7 cellular contexts compared by ENCODE assay signal in the genomic region with DNA sequence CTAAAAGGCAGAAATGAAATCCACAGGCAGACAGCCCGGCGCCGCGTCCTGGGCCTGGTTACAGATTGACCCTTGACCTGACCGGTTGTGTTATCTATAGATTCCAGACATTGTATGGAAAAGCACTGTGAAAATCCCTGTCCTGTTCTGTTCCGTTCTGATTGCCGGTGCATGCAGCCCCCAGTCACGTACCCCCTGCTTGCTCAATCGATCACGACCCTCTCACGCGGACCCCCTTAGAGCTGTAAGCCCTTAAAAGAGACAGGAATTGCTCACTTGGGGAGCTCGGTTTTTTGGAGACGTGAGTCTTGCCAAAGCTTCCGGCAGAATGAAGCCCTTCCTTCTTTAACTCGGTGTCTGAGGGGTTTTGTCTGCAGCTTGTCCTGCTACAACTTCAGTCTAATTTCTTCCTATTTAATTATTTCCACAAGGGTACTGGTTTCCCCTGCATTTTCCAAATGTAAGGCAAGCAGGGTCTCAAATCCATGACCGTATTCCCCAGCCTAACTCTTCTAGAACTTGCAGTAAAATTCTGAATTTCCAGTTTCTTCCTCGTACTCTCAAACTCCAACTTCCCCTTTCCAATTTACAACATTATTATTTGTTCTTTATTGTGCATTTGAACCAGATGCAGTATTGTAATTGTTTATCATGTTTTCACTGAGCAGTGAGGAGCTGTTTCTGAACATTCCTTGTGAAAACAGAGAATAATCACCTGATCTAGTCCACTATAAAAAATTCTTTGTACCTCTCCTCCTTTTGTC. TPM values are rescaled to one million over a fixed set of nuclear protein-coding genes. Genes with fewer than 3 reads are reported as not detected.
DNase-seq lines count a peak whose midpoint lies in the region; ATAC-seq and TF ChIP-seq lines count a peak whose summit lies in the region.
"Not testable (repeated sequence)": the region's sequence is repeated elsewhere in the genome, so short reads cannot be mapped to it uniquely, and the experiment has no call there.

No MANE protein-coding gene starts in this region.

- not testable (repeated sequence) for H3K9me3 ChIP-seq in T-helper 17 cell (ENCODE audit: control insufficient read depth, low read length, poor library complexity, severe bottlenecking)

- not testable (repeated sequence) for ATAC-seq in T-helper 17 cell

- peak; percentile 28 for DNase-seq in GF-D8 (lab: John Stamatoyannopoulos, UW)
- DNase-seq in LNCaP clone FGC (ENCODE audit: low read depth); T-helper 17 cell; epithelial cell of esophagus (ENCODE audit: low read depth); retinal pigment epithelial cell (ENCODE audit: low read depth): not testable (repeated sequence)
- peak; percentile 27 for DNase-seq in medulla oblongata (ENCODE audit: extremely low spot score)

- H3K4me3 Mint-ChIP-seq in T-helper 17 cell: peak overlapping the region; percentile 90
- peak overlapping the region; percentile 97 for H3K4me3 Mint-ChIP-seq in activated naive CD8-positive, alpha-beta T cell

- H3K27me3 Mint-ChIP-seq in T-helper 17 cell; activated naive CD8-positive, alpha-beta T cell: not testable (repeated sequence)

- not testable (repeated sequence) for H3K9me3 Mint-ChIP-seq in activated naive CD8-positive, alpha-beta T cell (ENCODE audit: low read depth)

- H3K4me3 ChIP-seq in LNCaP clone FGC (ENCODE audit: low read depth, low read length) (peak overlapping the region; percentile 31), epithelial cell of esophagus (ENCODE audit: low read length) (peak overlapping the region; percentile 8), retinal pigment epithelial cell (ENCODE audit: low read length) (peak overlapping the region; percentile 32)

- peak overlapping the region; percentile 90 for H3K27ac Mint-ChIP-seq in T-helper 17 cell
- H3K27ac Mint-ChIP-seq in activated naive CD8-positive, alpha-beta T cell: peak overlapping the region; percentile 88

- H3K36me3 Mint-ChIP-seq in T-helper 17 cell (ENCODE audit: low read depth): not testable (repeated sequence)
- H3K36me3 Mint-ChIP-seq in activated naive CD8-positive, alpha-beta T cell: peaks cover 19% of the 10 kb centered on the region

- not testable (repeated sequence) for H3K4me1 Mint-ChIP-seq in T-helper 17 cell; activated naive CD8-positive, alpha-beta T cell (ENCODE audit: low read depth)

- TF ChIP-seq CTCF in LNCaP clone FGC (IDR thresholded peaks at IDR 0.05; ENCODE audit: control insufficient read depth, extremely low read depth, insufficient read depth); epithelial cell of esophagus (IDR thresholded peaks at IDR 0.05; ENCODE audit: insufficient read depth, low read depth, low read length, missing control alignments); retinal pigment epithelial cell (conservative IDR thresholded peaks at IDR 0.05; ENCODE audit: low read depth, low read length): not testable (repeated sequence)

RNA-seq across cellular contexts. Expression of a gene that starts 23.5 kb away (rescaled TPM):
- total RNA-seq in T-helper 17 cell: 10 to 100 TPM in 1 of 2 donors, 1 to 10 TPM in 1; 8.4 to 11.6 TPM

RNA-seq across cellular contexts. Expression of a gene that starts 44.1 kb away (rescaled TPM):
- 10 to 100 TPM; 12.0 to 16.7 TPM for total RNA-seq in T-helper 17 cell

RNA-seq across cellular contexts. Expression of a gene that starts 49.1 kb away (rescaled TPM):
- under 1 TPM; 0.26 to 0.40 TPM for total RNA-seq in T-helper 17 cell
